ENCODE assay signal across 1 cellular context in genomic region chr10:102814873-102815661, GRCh38.
TF ChIP-seq lines count a peak whose summit lies in the region.

No MANE protein-coding gene starts in this region.

TF ChIP-seq in HepG2, 621 proteins besides CTCF, POLR2A, EP300 and RAD21 (continued from another document and continues in another):
- TF ChIP-seq MEIS1 (CRISPR knock-in tag; IDR thresholded peaks at IDR 0.05; ENCODE audit: borderline replicate concordance): peak; percentile 90; the same call in 1 of the 2 replicates
- TF ChIP-seq SMAD3 (CRISPR knock-in tag; IDR thresholded peaks at IDR 0.05): peak; percentile 92
- 0 out of 2 replicates have a peak, but pooled peaks have one; percentile 64 for TF ChIP-seq ZNF670 (CRISPR knock-in tag; IDR thresholded peaks at IDR 0.05; ENCODE audit: borderline replicate concordance)
- peak; percentile 60; the same call in 1 of the 2 replicates for TF ChIP-seq XBP1 (CRISPR knock-in tag; IDR thresholded peaks at IDR 0.05)
- TF ChIP-seq ZNF75D (CRISPR knock-in tag; IDR thresholded peaks at IDR 0.05; ENCODE audit: borderline replicate concordance): no peak
- peak; percentile 64; the same call in 1 of the 2 replicates for TF ChIP-seq ARID4A (CRISPR knock-in tag; IDR thresholded peaks at IDR 0.05; ENCODE audit: borderline replicate concordance)
- TF ChIP-seq KDM6A (CRISPR knock-in tag; IDR thresholded peaks at IDR 0.05; ENCODE audit: low read depth): peak; percentile 79
- TF ChIP-seq ELK4 (CRISPR knock-in tag; IDR thresholded peaks at IDR 0.05; ENCODE audit: borderline replicate concordance): no peak
- peak; percentile 39; the same call in 1 of the 2 replicates for TF ChIP-seq NCOR1 (IDR thresholded peaks at IDR 0.05; ENCODE audit: borderline replicate concordance, low read length)
- TF ChIP-seq ERF (CRISPR knock-in tag; IDR thresholded peaks at IDR 0.05): peak; percentile 90
- TF ChIP-seq ZNF879 (CRISPR knock-in tag; IDR thresholded peaks at IDR 0.05): no peak
- TF ChIP-seq DMAP1 (CRISPR knock-in tag; IDR thresholded peaks at IDR 0.05): peak; percentile 76; the same call in 1 of the 2 replicates
- TF ChIP-seq HOMEZ (CRISPR knock-in tag; IDR thresholded peaks at IDR 0.05; ENCODE audit: low read depth): peak; percentile 31
- peak; percentile 52; the same call in 1 of the 2 replicates for TF ChIP-seq PHF21A (CRISPR knock-in tag; IDR thresholded peaks at IDR 0.05)
- TF ChIP-seq SP1 (IDR thresholded peaks at IDR 0.05): no peak
- TF ChIP-seq SP1 (CRISPR knock-in tag; IDR thresholded peaks at IDR 0.05): no peak
- TF ChIP-seq MEIS2 (CRISPR knock-in tag; IDR thresholded peaks at IDR 0.05): peak; percentile 77
- TF ChIP-seq FOXM1 (CRISPR knock-in tag; IDR thresholded peaks at IDR 0.05): no peak
- TF ChIP-seq UBTF (CRISPR knock-in tag; IDR thresholded peaks at IDR 0.05): peak; percentile 63
- no peak for TF ChIP-seq NFIC (IDR thresholded peaks at IDR 0.05; ENCODE audit: low read length)
- TF ChIP-seq MBD4 (IDR thresholded peaks at IDR 0.05; ENCODE audit: borderline replicate concordance, low read length): no peak; the same call in 1 of the 2 replicates
- no peak for TF ChIP-seq TCF12 (IDR thresholded peaks at IDR 0.05)
- peak; percentile 13; the same call in 1 of the 2 replicates for TF ChIP-seq TCF12 (CRISPR knock-in tag; IDR thresholded peaks at IDR 0.05)
- TF ChIP-seq MTERF4 (CRISPR knock-in tag; IDR thresholded peaks at IDR 0.05): no peak
- TF ChIP-seq MAZ (IDR thresholded peaks at IDR 0.05; ENCODE audit: borderline replicate concordance, low read depth, low read length): no peak
- TF ChIP-seq MAZ (CRISPR knock-in tag; IDR thresholded peaks at IDR 0.05; ENCODE audit: low read depth): peak; percentile 49; the same call in 1 of the 2 replicates
- peak; percentile 38; the same call in 1 of the 2 replicates for TF ChIP-seq ZNF710 (CRISPR knock-in tag; IDR thresholded peaks at IDR 0.05; ENCODE audit: borderline replicate concordance)
- no peak for TF ChIP-seq ZBTB21 (CRISPR knock-in tag; IDR thresholded peaks at IDR 0.05)
- TF ChIP-seq ZXDC (CRISPR knock-in tag; IDR thresholded peaks at IDR 0.05): peak; percentile 72; the same call in 1 of the 2 replicates
- 0 out of 2 replicates have a peak, but pooled peaks have one; percentile 47 for TF ChIP-seq MXD1 (CRISPR knock-in tag; IDR thresholded peaks at IDR 0.05)
- TF ChIP-seq ZBTB4 (CRISPR knock-in tag; IDR thresholded peaks at IDR 0.05; ENCODE audit: borderline replicate concordance): 0 out of 2 replicates have a peak, but pooled peaks have one; percentile 60
- TF ChIP-seq MYC (CRISPR knock-in tag; IDR thresholded peaks at IDR 0.05; ENCODE audit: borderline replicate concordance): peak; percentile 38; the same call in 1 of the 2 replicates
- TF ChIP-seq POLR2AphosphoS2 (IDR thresholded peaks at IDR 0.05; ENCODE audit: low read depth, low read length): no peak
- TF ChIP-seq SMAD9 (CRISPR knock-in tag; IDR thresholded peaks at IDR 0.05): 0 out of 2 replicates have a peak, but pooled peaks have one; percentile 39
- peak; percentile 59; the same call in 1 of the 2 replicates for TF ChIP-seq ISL2 (CRISPR knock-in tag; IDR thresholded peaks at IDR 0.05)
- TF ChIP-seq CREB1 (IDR thresholded peaks at IDR 0.05): no peak
- peak; percentile 68; the same call in 1 of the 2 replicates for TF ChIP-seq CREB1 (CRISPR knock-in tag; IDR thresholded peaks at IDR 0.05)
- TF ChIP-seq FOSL2 (CRISPR knock-in tag; IDR thresholded peaks at IDR 0.05): peak; percentile 85
- peak; percentile 77; the same call in 1 of the 2 replicates for TF ChIP-seq DPF2 (CRISPR knock-in tag; IDR thresholded peaks at IDR 0.05; ENCODE audit: borderline replicate concordance, low read depth)
- peak; percentile 79 for TF ChIP-seq ZNF792 (CRISPR knock-in tag; IDR thresholded peaks at IDR 0.05)
- peak; percentile 66 for TF ChIP-seq ZFX (CRISPR knock-in tag; IDR thresholded peaks at IDR 0.05; ENCODE audit: low read depth)
- TF ChIP-seq SMYD3 (CRISPR knock-in tag; IDR thresholded peaks at IDR 0.05): peak; percentile 43; the same call in 1 of the 2 replicates
- peak; percentile 80 for TF ChIP-seq ZFP1 (CRISPR knock-in tag; IDR thresholded peaks at IDR 0.05)
- no peak for TF ChIP-seq ZNF562 (CRISPR knock-in tag; IDR thresholded peaks at IDR 0.05; ENCODE audit: borderline replicate concordance)
- TF ChIP-seq SAP130 (CRISPR knock-in tag; IDR thresholded peaks at IDR 0.05; ENCODE audit: low read depth): peak; percentile 84
- TF ChIP-seq SMC3 (IDR thresholded peaks at IDR 0.05; ENCODE audit: low read length): 0 out of 2 replicates have a peak, but pooled peaks have one; percentile 3
